In the genomic region with DNA sequence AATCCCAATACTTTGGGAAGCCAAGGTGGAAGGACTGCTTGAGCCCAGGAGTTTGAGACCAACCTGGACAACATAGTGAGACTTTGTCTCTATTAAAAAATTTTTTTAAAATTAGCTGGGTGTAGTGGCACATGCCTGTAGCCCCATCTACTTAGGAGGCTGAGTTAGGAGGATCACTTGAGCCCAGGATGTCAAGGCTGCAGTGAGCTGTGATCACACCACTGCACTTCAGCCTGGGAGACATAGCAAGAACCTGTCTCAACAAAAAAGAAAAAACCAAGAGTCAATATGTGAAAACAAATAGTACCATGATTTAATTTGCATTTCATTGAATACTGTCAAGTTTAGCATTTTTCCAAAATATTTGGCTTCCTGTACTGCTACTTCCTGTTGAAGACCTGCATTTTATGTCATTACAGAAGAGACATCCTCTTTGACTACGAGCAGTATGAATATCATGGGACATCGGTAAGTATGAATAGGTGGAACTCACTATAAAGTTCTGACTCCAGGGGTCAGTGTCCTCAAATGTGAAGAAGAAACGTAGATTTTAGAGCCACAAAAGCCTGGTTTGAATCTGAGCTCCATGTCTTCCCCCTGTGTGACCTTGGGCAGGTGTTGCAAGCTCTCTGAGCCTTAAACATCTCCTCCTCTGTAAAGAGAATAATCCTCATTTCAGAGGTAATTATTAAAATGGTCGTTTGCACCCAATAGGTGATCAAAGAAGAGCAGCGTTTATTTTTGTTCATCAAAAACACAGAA, we compare ENCODE assay signal across 11 cellular contexts. TPM values are rescaled to one million over a fixed set of nuclear protein-coding genes. Genes with fewer than 3 reads are reported as not detected.
DNase-seq lines count a peak whose midpoint lies in the region; ATAC-seq and TF ChIP-seq lines count a peak whose summit lies in the region.
"Had no signal": no experiment of that assay in that cellular context is flagged by ENCODE, and none has a peak within 500 bp of the region (broad histone marks: within the 10 kb centered on the region; RNA-seq: fewer than 3 reads in every experiment).

No MANE protein-coding gene starts in this region.

- H3F3A ChIP-seq in neural cell (ENCODE audit: insufficient read depth, low read length, poor library complexity, severe bottlenecking) = no peaks in the 10 kb centered on the region

- H3K9ac ChIP-seq in neural cell (ENCODE audit: low read length) = no peak overlapping the region

- no peak overlapping the region for H2AFZ ChIP-seq in neural cell (ENCODE audit: low read depth, low read length)

- no peaks in the 10 kb centered on the region for H4K20me1 ChIP-seq in neural cell (ENCODE audit: insufficient read depth)

- no peak for TF ChIP-seq EP300 in neural cell (conservative IDR thresholded peaks at IDR 0.05; ENCODE audit: poor library complexity, severe bottlenecking)

- H3K27ac ChIP-seq in neural cell (ENCODE audit: low read length) = no peak overlapping the region

- H3K9me2 ChIP-seq in neural cell (ENCODE audit: insufficient read depth, low read length) = no peaks in the 10 kb centered on the region

- no peak for ATAC-seq in GM21737 (IDR thresholded peaks at IDR 0.05; ENCODE audit: unreplicated experiment)
- ATAC-seq in GM18861 (IDR thresholded peaks at IDR 0.05; ENCODE audit: unreplicated experiment) = no peak

- DNase-seq in NCI-H1694 treated with DMSO at 0.1 percent for 48 hours (lab: John Stamatoyannopoulos, UW) (peak; percentile 18), NCI-H1694 (lab: John Stamatoyannopoulos, UW) (no peak), LNCaP clone FGC (ENCODE audit: low read depth) (no peak), dermis blood vessel endothelial cell (peak; percentile 83), SIG-M5 (lab: John Stamatoyannopoulos, UW) (no peak)
- DNase-seq: activated gamma-delta T cell, NCI-H526, T-helper 9 cell had no signal

- H3K79me2 ChIP-seq in neural cell (replicated peaks; ENCODE audit: insufficient read depth, low read length) = no peaks in the 10 kb centered on the region

- H3K27me3 ChIP-seq in neural cell (ENCODE audit: insufficient read depth, low read depth, low read length) = no peaks in the 10 kb centered on the region

- no peaks in the 10 kb centered on the region for H3K9me3 ChIP-seq in neural cell (ENCODE audit: low read length)

- H3K36me3 ChIP-seq in neural cell (ENCODE audit: insufficient read depth, low read length) = no peaks in the 10 kb centered on the region

- peak; percentile 28 for TF ChIP-seq CTCF in LNCaP clone FGC (IDR thresholded peaks at IDR 0.05; ENCODE audit: control insufficient read depth, extremely low read depth, insufficient read depth)
- no peak for TF ChIP-seq CTCF in neural cell (IDR thresholded peaks at IDR 0.05; ENCODE audit: poor library complexity, severe bottlenecking)

- no peak overlapping the region for H3K4me2 ChIP-seq in neural cell (ENCODE audit: low read length)

- no peak for TF ChIP-seq RAD21 in neural cell (conservative IDR thresholded peaks at IDR 0.05)

- H3K4me3 ChIP-seq in LNCaP clone FGC (ENCODE audit: low read depth, low read length) (no peak overlapping the region), neural cell (ENCODE audit: low read length) (no peak overlapping the region)

TF ChIP-seq in neural cell, 6 proteins besides CTCF, POLR2A, EP300 and RAD21:
- TF ChIP-seq EZH2 (IDR thresholded peaks at IDR 0.05; ENCODE audit: borderline replicate concordance, insufficient read depth, low read length, poor library complexity, severe bottlenecking) (no peak), SMC3 (conservative IDR thresholded peaks at IDR 0.05; ENCODE audit: poor library complexity) (peak; percentile 20), MXI1 (conservative IDR thresholded peaks at IDR 0.05; ENCODE audit: poor library complexity, severe bottlenecking) (no peak)
TF ChIP-seq in neural cell: peak in this region for 1.

RNA-seq across cellular contexts. Expression of gene CDC45, which starts 16.0 kb away (rescaled TPM):
- total RNA-seq in dermis blood vessel endothelial cell = 12.4 and 35.3 TPM in 2 replicates
- polyA plus RNA-seq in neural cell = 1.5 and 3.2 TPM in 2 replicates
- polyA minus RNA-seq in neural cell = 0.81 and 0.97 TPM in 2 replicates

RNA-seq across cellular contexts. Expression of gene UFD1, which starts 16.8 kb away (rescaled TPM):
- total RNA-seq in dermis blood vessel endothelial cell = 105 and 147 TPM in 2 replicates
- polyA plus RNA-seq in neural cell = 56.9 and 58.3 TPM in 2 replicates
- 28.7 and 35.4 TPM in 2 replicates for polyA minus RNA-seq in neural cell

RNA-seq across cellular contexts. Expression of gene CLDN5, which starts 28.5 kb away (rescaled TPM):
- 1,341 and 2,150 TPM in 2 replicates for total RNA-seq in dermis blood vessel endothelial cell
- 0.66 TPM in 1 of 2 replicates, not detected in the other for polyA plus RNA-seq in neural cell
- polyA minus RNA-seq in neural cell = not detected in 2 replicates

RNA-seq across cellular contexts. Expression of gene C22orf39, which starts 48.2 kb away (rescaled TPM):
- total RNA-seq in dermis blood vessel endothelial cell = 24.2 and 27.1 TPM in 2 replicates
- polyA plus RNA-seq in neural cell = 94.9 and 99.4 TPM in 2 replicates
- polyA minus RNA-seq in neural cell = 47.2 and 55.5 TPM in 2 replicates

Comparison
In these comparisons a context has a peak if more than half of its experiments do, and no peak if none do; other contexts are left out.
1. DNase-seq: peak in NCI-H1694 treated with DMSO at 0.1 percent for 48 hours (single experiment) and dermis blood vessel endothelial cell (single experiment); none in NCI-H1694 (single experiment), LNCaP clone FGC (single experiment) and SIG-M5 (single experiment).